8 cellular contexts compared by ENCODE assay signal in the genomic region with DNA sequence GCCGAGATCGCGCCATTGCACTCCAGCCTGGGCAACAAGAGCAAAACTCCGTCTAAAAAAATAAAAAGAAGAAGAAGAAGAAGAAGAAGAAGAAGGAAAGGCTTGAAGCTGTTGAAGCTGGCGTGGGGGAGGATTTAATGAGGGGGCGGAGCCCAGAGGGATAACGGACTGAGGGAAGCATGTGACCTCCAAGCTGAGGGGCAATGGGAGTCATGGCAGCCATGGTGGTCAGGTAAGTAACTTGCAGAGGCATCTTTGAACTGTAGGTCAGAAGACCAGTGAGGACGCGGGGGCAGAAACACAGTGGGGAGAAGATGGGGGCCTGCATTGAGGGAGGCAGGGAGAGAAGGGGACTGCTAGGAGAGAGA. TPM values are rescaled to one million over a fixed set of nuclear protein-coding genes. Genes with fewer than 3 reads are reported as not detected.
DNase-seq lines count a peak whose midpoint lies in the region; ATAC-seq, FAIRE-seq and TF ChIP-seq lines count a peak whose summit lies in the region.

No MANE protein-coding gene starts in this region.

- ATAC-seq in HG03139 (IDR thresholded peaks at IDR 0.05; ENCODE audit: unreplicated experiment) (no peak), GM21825 (IDR thresholded peaks at IDR 0.05; ENCODE audit: unreplicated experiment) (no peak)

- peaks cover 17% of the 10 kb centered on the region for H3K4me1 ChIP-seq in Loucy (ENCODE audit: insufficient read depth, low read length, poor library complexity, severe bottlenecking)

- no peaks in the 10 kb centered on the region for H3K9me3 ChIP-seq in Loucy (ENCODE audit: insufficient read depth, low read depth, low read length)

- no peaks in the 10 kb centered on the region for H3K79me2 ChIP-seq in Loucy (ENCODE audit: insufficient read depth, low read length)

- TF ChIP-seq POLR2A in GM12891 (IDR thresholded peaks at IDR 0.05; ENCODE audit: low read depth, low read length) = no peak

- H3K27me3 ChIP-seq in Loucy (ENCODE audit: insufficient read depth, low read length, poor library complexity, severe bottlenecking) = no peaks in the 10 kb centered on the region

- no peaks in the 10 kb centered on the region for H3K9me3 Mint-ChIP-seq in activated naive CD4-positive, alpha-beta T cell treated with anti-CD3 and anti-CD28 coated beads, Interleukin-2, amount 50 U/mL, for 24 hours

- H3K4me1 Mint-ChIP-seq in activated naive CD4-positive, alpha-beta T cell treated with anti-CD3 and anti-CD28 coated beads, Interleukin-2, amount 50 U/mL, for 24 hours = peaks cover 31% of the 10 kb centered on the region

- H3K27ac Mint-ChIP-seq in activated naive CD4-positive, alpha-beta T cell treated with anti-CD3 and anti-CD28 coated beads, Interleukin-2, amount 50 U/mL, for 24 hours = peak overlapping the region; percentile 95

- peak overlapping the region; percentile 77 for H3K9ac ChIP-seq in Loucy (ENCODE audit: low read depth, low read length, poor library complexity, severe bottlenecking)

- H3K4me2 ChIP-seq in Loucy (ENCODE audit: low read depth, low read length, poor library complexity, severe bottlenecking) = peak overlapping the region; percentile 96

- H3K4me3 ChIP-seq in Loucy (ENCODE audit: low read length, poor library complexity, severe bottlenecking) = peak overlapping the region; percentile 89

- peaks cover 4% of the 10 kb centered on the region for H3K27me3 Mint-ChIP-seq in activated naive CD4-positive, alpha-beta T cell treated with anti-CD3 and anti-CD28 coated beads, Interleukin-2, amount 50 U/mL, for 24 hours

- no peak for TF ChIP-seq CTCF in Loucy (conservative IDR thresholded peaks at IDR 0.05; ENCODE audit: low read length)

- peak overlapping the region; percentile 92 for H2AFZ ChIP-seq in Loucy (ENCODE audit: low read length)

- peak; percentile 45 for DNase-seq in ELR (ENCODE audit: low read depth)
- peak; percentile 52 for DNase-seq in kidney tubule cell (ENCODE audit: low spot score)
- no peak for DNase-seq in GM12891 (ENCODE audit: insufficient read length, low spot score)
- DNase-seq in globus pallidus (ENCODE audit: low spot score) = no peak

- no peaks in the 10 kb centered on the region for H3K36me3 Mint-ChIP-seq in activated naive CD4-positive, alpha-beta T cell treated with anti-CD3 and anti-CD28 coated beads, Interleukin-2, amount 50 U/mL, for 24 hours

- H3F3A ChIP-seq in Loucy (ENCODE audit: low read depth) = no peaks in the 10 kb centered on the region

- H3K4me3 Mint-ChIP-seq in activated naive CD4-positive, alpha-beta T cell treated with anti-CD3 and anti-CD28 coated beads, Interleukin-2, amount 50 U/mL, for 24 hours = peak overlapping the region; percentile 90

- H3K9me2 ChIP-seq in Loucy (replicated peaks; ENCODE audit: low read depth, low read length) = no peaks in the 10 kb centered on the region

- H4K20me1 ChIP-seq in Loucy (ENCODE audit: insufficient read depth, low read length, poor library complexity, severe bottlenecking) = no peaks in the 10 kb centered on the region

- H3K36me3 ChIP-seq in Loucy (ENCODE audit: insufficient read depth, low read length) = no peaks in the 10 kb centered on the region

- no peak for FAIRE-seq in GM12891 (lab: Jason Lieb, UNC)

TF ChIP-seq in GM12891, 5 proteins besides CTCF, POLR2A, EP300 and RAD21:
- TF ChIP-seq PAX5 (IDR thresholded peaks at IDR 0.05; ENCODE audit: insufficient read depth, low read length, severe bottlenecking) (no peak), TAF1 (IDR thresholded peaks at IDR 0.05; ENCODE audit: low read depth, low read length) (no peak), POLR2AphosphoS5 (IDR thresholded peaks at IDR 0.05; ENCODE audit: low read depth, low read length) (no peak), SPI1 (IDR thresholded peaks at IDR 0.05; ENCODE audit: low read depth, low read length) (no peak), POU2F2 (IDR thresholded peaks at IDR 0.05; ENCODE audit: low read depth, low read length) (no peak)
TF ChIP-seq in GM12891: peak in this region for 0.

RNA-seq across cellular contexts. Expression of a gene that starts 13.3 kb away (rescaled TPM):
- 12.8 TPM for polyA plus RNA-seq in GM12891 (2012; ENCODE audit: low read depth, missing spikeins)

RNA-seq across cellular contexts. Expression of a gene that starts 15.5 kb away (rescaled TPM):
- 0.87 TPM for polyA plus RNA-seq in GM12891 (2012; ENCODE audit: low read depth, missing spikeins)

Comparison
In these comparisons a context has a peak if more than half of its experiments do, and no peak if none do; other contexts are left out.
1. DNase-seq: peak in ELR (single experiment) and kidney tubule cell (single experiment); none in GM12891 (single experiment) and globus pallidus (single experiment).